Comparison of ENCODE assay signal across 15 cellular contexts in genomic region chr5:25909163-25909562, GRCh38.
DNase-seq lines count a peak whose midpoint lies in the region; ATAC-seq, FAIRE-seq and TF ChIP-seq lines count a peak whose summit lies in the region.
"Had no signal": no experiment of that assay in that cellular context is flagged by ENCODE, and none has a peak within 500 bp of the region (broad histone marks: within the 10 kb centered on the region; RNA-seq: fewer than 3 reads in every experiment).

No MANE protein-coding gene starts in this region.

- H3K4me1 ChIP-seq in GM12878 (ENCODE audit: control insufficient read depth, insufficient read depth, low read length) = no peaks in the 10 kb centered on the region
- no peaks in the 10 kb centered on the region for H3K4me1 ChIP-seq in upper lobe of right lung
- H3K4me1 ChIP-seq in naive thymus-derived CD4-positive, alpha-beta T cell (ENCODE audit: control insufficient read depth in 2 of 2, insufficient read depth in 2 of 2, low read length in 2 of 2) = no peaks in the 10 kb centered on the region
- H3K4me1 ChIP-seq: BLaER1 had no signal

- no peak overlapping the region for H2AFZ ChIP-seq in GM12878 (ENCODE audit: control insufficient read depth, low read depth, low read length)
- H2AFZ ChIP-seq: GM23248 had no signal

- H3K36me3 ChIP-seq in GM12878 (ENCODE audit: control insufficient read depth in 2 of 2, insufficient read depth in 2 of 2, low read length in 1 of 2) (no peaks in the 10 kb centered on the region), upper lobe of right lung (no peaks in the 10 kb centered on the region)
- no peaks in the 10 kb centered on the region for H3K36me3 ChIP-seq in naive thymus-derived CD4-positive, alpha-beta T cell (ENCODE audit: control insufficient read depth in 2 of 3, insufficient read depth in 3 of 3, low read length in 3 of 3)
- H3K36me3 ChIP-seq: BLaER1 had no signal

- H3K4me3 ChIP-seq in GM12878 (no peak overlapping the region), upper lobe of right lung (no peak overlapping the region)
- H3K4me3 ChIP-seq in naive thymus-derived CD4-positive, alpha-beta T cell (ENCODE audit: low read length) = no peak overlapping the region
- H3K4me3 ChIP-seq: BLaER1, GM23248 had no signal

- no TSS peak for BruUV-seq in GM12878 (replicated peaks; lab: Mats Ljungman, UMichigan)

- no peak for DNase-seq in activated CD8-positive, alpha-beta T cell treated with anti-CD3 and anti-CD28 coated beads for 36 hours
- no peak for DNase-seq in activated CD8-positive, alpha-beta T cell treated with anti-CD3 and anti-CD28 coated beads, Interleukin-2, amount 10 ng/mL, durations not matched to agents 7 days and 5 days
- DNase-seq in GM12878 (ENCODE audit: low read depth, low spot score) = no peak
- DNase-seq in naive B cell = no peak
- DNase-seq in upper lobe of right lung = no peak
- no peak for DNase-seq in NCI-H748 treated with DMSO at 0.1 percent for 48 hours (lab: John Stamatoyannopoulos, UW)
- DNase-seq in NCI-H2227 treated with DMSO at 0.1 percent for 48 hours (lab: John Stamatoyannopoulos, UW) = no peak
- no peak for DNase-seq in naive thymus-derived CD4-positive, alpha-beta T cell
- DNase-seq: Calu3, DMS 273 treated with DMSO at 0.1 percent for 48 hours, GM23248 had no signal

- WGBS in GM12878 (ENCODE audit: insufficient coverage, insufficient replicate concordance, low lambda C conversion rate, missing lambda C conversion rate) = 70% methylated on average over 27 of the region's 29 CpGs

- no peak overlapping the region for H3K9ac ChIP-seq in GM12878 (ENCODE audit: control insufficient read depth, insufficient read depth, low read length)
- H3K9ac ChIP-seq: BLaER1, GM23248 had no signal

- H4K20me1 ChIP-seq in GM12878 (ENCODE audit: control insufficient read depth, insufficient read depth) = no peaks in the 10 kb centered on the region
- H4K20me1 ChIP-seq: BLaER1 had no signal

- no peaks in the 10 kb centered on the region for H3K36me3 Mint-ChIP-seq in activated CD8-positive, alpha-beta T cell treated with anti-CD3 and anti-CD28 coated beads for 36 hours (ENCODE audit: low read depth)
- H3K36me3 Mint-ChIP-seq in activated CD8-positive, alpha-beta T cell treated with anti-CD3 and anti-CD28 coated beads, Interleukin-2, amount 10 ng/mL, durations not matched to agents 7 days and 5 days (ENCODE audit: low read depth) = no peaks in the 10 kb centered on the region
- no peaks in the 10 kb centered on the region for H3K36me3 Mint-ChIP-seq in naive B cell
- H3K36me3 Mint-ChIP-seq in naive thymus-derived CD4-positive, alpha-beta T cell = peaks cover 0 to 8% (median 0%) of the 10 kb centered on the region in 5 donors

- no peaks in the 10 kb centered on the region for H3K27me3 Mint-ChIP-seq in activated CD8-positive, alpha-beta T cell treated with anti-CD3 and anti-CD28 coated beads for 36 hours
- H3K27me3 Mint-ChIP-seq in activated CD8-positive, alpha-beta T cell treated with anti-CD3 and anti-CD28 coated beads, Interleukin-2, amount 10 ng/mL, durations not matched to agents 7 days and 5 days (ENCODE audit: low read depth) = no peaks in the 10 kb centered on the region
- no peaks in the 10 kb centered on the region for H3K27me3 Mint-ChIP-seq in naive B cell
- no peaks in the 10 kb centered on the region for H3K27me3 Mint-ChIP-seq in naive thymus-derived CD4-positive, alpha-beta T cell

- no peak for TF ChIP-seq RAD21 in GM12878 (IDR thresholded peaks at IDR 0.05; ENCODE audit: insufficient read depth, low read depth, low read length)

- no peaks in the 10 kb centered on the region for H3K79me2 ChIP-seq in GM12878 (ENCODE audit: control insufficient read depth, insufficient read depth, low read length)

- H3K4me3 Mint-ChIP-seq in activated CD8-positive, alpha-beta T cell treated with anti-CD3 and anti-CD28 coated beads for 36 hours = no peak overlapping the region
- no peak overlapping the region for H3K4me3 Mint-ChIP-seq in activated CD8-positive, alpha-beta T cell treated with anti-CD3 and anti-CD28 coated beads, Interleukin-2, amount 10 ng/mL, durations not matched to agents 7 days and 5 days
- no peak overlapping the region for H3K4me3 Mint-ChIP-seq in naive B cell
- no peak overlapping the region for H3K4me3 Mint-ChIP-seq in naive thymus-derived CD4-positive, alpha-beta T cell

- in situ Hi-C loops in GM12878 (cut with MboI) = no loop called here

- H3K9me3 Mint-ChIP-seq in activated CD8-positive, alpha-beta T cell treated with anti-CD3 and anti-CD28 coated beads for 36 hours = peaks cover 18% of the 10 kb centered on the region
- peaks cover 34% of the 10 kb centered on the region for H3K9me3 Mint-ChIP-seq in activated CD8-positive, alpha-beta T cell treated with anti-CD3 and anti-CD28 coated beads, Interleukin-2, amount 10 ng/mL, durations not matched to agents 7 days and 5 days (ENCODE audit: insufficient read depth)
- H3K9me3 Mint-ChIP-seq in naive B cell = peaks cover 2 to 9% (median 7%) of the 10 kb centered on the region in 7 donors
- H3K9me3 Mint-ChIP-seq in naive thymus-derived CD4-positive, alpha-beta T cell = peaks cover 5 to 54% (median 13%) of the 10 kb centered on the region in 11 donors

- ATAC-seq in activated CD8-positive, alpha-beta T cell treated with anti-CD3 and anti-CD28 coated beads for 36 hours = peak; percentile 27
- ATAC-seq in activated CD8-positive, alpha-beta T cell treated with anti-CD3 and anti-CD28 coated beads, Interleukin-2, amount 10 ng/mL, durations not matched to agents 7 days and 5 days = no peak
- peak; percentile 46; the same call in 1 of the 3 replicates for ATAC-seq in GM12878
- peak; percentile 32 to 37 for ATAC-seq in naive B cell (ENCODE audit: low read depth in 2 of 2)
- ATAC-seq in upper lobe of right lung = peak; percentile 53
- ATAC-seq in naive thymus-derived CD4-positive, alpha-beta T cell = no peak
- ATAC-seq: HCT116 had no signal

- RAD21 ChIA-PET in GM12878 (lab: Charles Lee; ENCODE audit: unreplicated experiment) = no interaction called here

- H3K4me2 ChIP-seq in GM12878 (ENCODE audit: control insufficient read depth, insufficient read depth) = no peak overlapping the region
- H3K4me2 ChIP-seq: BLaER1 had no signal

- no peak for TF ChIP-seq EP300 in GM12878 (IDR thresholded peaks at IDR 0.05; ENCODE audit: borderline replicate concordance in 1 of 2, control insufficient read depth in 1 of 2, low read depth in 2 of 2, low read length in 2 of 2)

- TF ChIP-seq CTCF in activated CD8-positive, alpha-beta T cell treated with anti-CD3 and anti-CD28 coated beads for 36 hours (IDR thresholded peaks at IDR 0.05) = no peak
- TF ChIP-seq CTCF in GM12878 (IDR thresholded peaks at IDR 0.05 in 2 of 3, conservative IDR thresholded peaks at IDR 0.05 in 1 of 3; ENCODE audit: control insufficient read depth in 2 of 3, extremely low read depth in 1 of 3, insufficient read depth in 1 of 3, low read depth in 3 of 3, low read length in 3 of 3) (no peak), upper lobe of right lung (IDR thresholded peaks at IDR 0.05) (no peak)

- intact Hi-C loops in activated CD8-positive, alpha-beta T cell treated with anti-CD3 and anti-CD28 coated beads for 36 hours (cut with micrococcal nuclease) = no loop called here
- intact Hi-C loops in GM12878 (cut with micrococcal nuclease; ENCODE audit: unreplicated experiment) = no loop called here
- intact Hi-C loops in upper lobe of right lung (cut with DNase I) = no loop called here
- intact Hi-C loops in naive thymus-derived CD4-positive, alpha-beta T cell (cut with micrococcal nuclease) = no loop called here

- SMC1A ChIA-PET in GM12878 (lab: Charles Lee; ENCODE audit: uncharacterized antibody, unreplicated experiment) = interaction anchor here (0.6 kb wide), 1 partner anchor 1264 kb away, joined by 3 read pairs; the partner anchor contains the start of gene CDH10

- TF ChIP-seq POLR2A in GM12878 (IDR thresholded peaks at IDR 0.05; ENCODE audit: low read depth, low read length) = no peak

- POLR2A ChIA-PET in activated CD8-positive, alpha-beta T cell treated with anti-CD3 and anti-CD28 coated beads for 36 hours (lab: Charles Lee) = no interaction called here
- POLR2A ChIA-PET in activated CD8-positive, alpha-beta T cell treated with anti-CD3 and anti-CD28 coated beads, Interleukin-2, amount 10 ng/mL, durations not matched to agents 7 days and 5 days (lab: Charles Lee) = no interaction called here
- POLR2A ChIA-PET in GM12878 (lab: Charles Lee) = no interaction called here
- POLR2A ChIA-PET in naive thymus-derived CD4-positive, alpha-beta T cell (lab: Charles Lee) = no interaction called here

- H3K27ac Mint-ChIP-seq in activated CD8-positive, alpha-beta T cell treated with anti-CD3 and anti-CD28 coated beads for 36 hours = no peak overlapping the region
- H3K27ac Mint-ChIP-seq in activated CD8-positive, alpha-beta T cell treated with anti-CD3 and anti-CD28 coated beads, Interleukin-2, amount 10 ng/mL, durations not matched to agents 7 days and 5 days = no peak overlapping the region
- H3K27ac Mint-ChIP-seq in naive B cell = no peak overlapping the region
- no peak overlapping the region for H3K27ac Mint-ChIP-seq in naive thymus-derived CD4-positive, alpha-beta T cell

- H3K9me3 ChIP-seq in GM12878 (replicated peaks; ENCODE audit: control insufficient read depth, insufficient read depth, low read length) (no peaks in the 10 kb centered on the region), upper lobe of right lung (no peaks in the 10 kb centered on the region)
- H3K9me3 ChIP-seq in naive thymus-derived CD4-positive, alpha-beta T cell (ENCODE audit: control insufficient read depth in 2 of 3, low read length in 3 of 3) = no peaks in the 10 kb centered on the region
- H3K9me3 ChIP-seq: BLaER1 had no signal

- no peaks in the 10 kb centered on the region for H3K27me3 ChIP-seq in GM12878 (replicated peaks in 1 of 2; ENCODE audit: control insufficient read depth in 2 of 2, insufficient read depth in 2 of 2, low read length in 1 of 2)
- no peaks in the 10 kb centered on the region for H3K27me3 ChIP-seq in upper lobe of right lung
- H3K27me3 ChIP-seq in naive thymus-derived CD4-positive, alpha-beta T cell (ENCODE audit: control insufficient read depth in 2 of 2, insufficient read depth in 2 of 2, low read length in 2 of 2) = no peaks in the 10 kb centered on the region
- H3K27me3 ChIP-seq: BLaER1 had no signal

- no peak overlapping the region for H3K27ac ChIP-seq in GM12878 (ENCODE audit: control insufficient read depth, insufficient read depth)
- H3K27ac ChIP-seq in upper lobe of right lung = no peak overlapping the region
- no peak overlapping the region for H3K27ac ChIP-seq in naive thymus-derived CD4-positive, alpha-beta T cell (ENCODE audit: low read depth, low read length)
- H3K27ac ChIP-seq: 22Rv1, BLaER1, GM23248 had no signal

- FAIRE-seq in GM12878 (lab: Jason Lieb, UNC) = no peak
- FAIRE-seq: H54 had no signal

- CTCF ChIA-PET in activated CD8-positive, alpha-beta T cell treated with anti-CD3 and anti-CD28 coated beads for 36 hours (lab: Charles Lee) = no interaction called here
- CTCF ChIA-PET in activated CD8-positive, alpha-beta T cell treated with anti-CD3 and anti-CD28 coated beads, Interleukin-2, amount 10 ng/mL, durations not matched to agents 7 days and 5 days (lab: Charles Lee) = no interaction called here
- CTCF ChIA-PET in GM12878 (lab: Yijun Ruan, JAX) = no interaction called here
- CTCF ChIA-PET in naive thymus-derived CD4-positive, alpha-beta T cell (lab: Charles Lee) = no interaction called here

- H3K4me1 Mint-ChIP-seq in activated CD8-positive, alpha-beta T cell treated with anti-CD3 and anti-CD28 coated beads for 36 hours (ENCODE audit: low read depth) = no peaks in the 10 kb centered on the region
- H3K4me1 Mint-ChIP-seq in activated CD8-positive, alpha-beta T cell treated with anti-CD3 and anti-CD28 coated beads, Interleukin-2, amount 10 ng/mL, durations not matched to agents 7 days and 5 days (ENCODE audit: low read depth) = no peaks in the 10 kb centered on the region
- no peaks in the 10 kb centered on the region for H3K4me1 Mint-ChIP-seq in naive B cell
- no peaks in the 10 kb centered on the region for H3K4me1 Mint-ChIP-seq in naive thymus-derived CD4-positive, alpha-beta T cell

Comparison
In these comparisons a context has a peak if more than half of its experiments do, and no peak if none do; other contexts are left out.
1. ATAC-seq: peak in activated CD8-positive, alpha-beta T cell treated with anti-CD3 and anti-CD28 coated beads for 36 hours (single experiment), GM12878 (single experiment), naive B cell (2 of 2) and upper lobe of right lung (single experiment); none in activated CD8-positive, alpha-beta T cell treated with anti-CD3 and anti-CD28 coated beads, Interleukin-2, amount 10 ng/mL, durations not matched to agents 7 days and 5 days (single experiment) and naive thymus-derived CD4-positive, alpha-beta T cell (single experiment).